ENCODE assay signal across 24 cellular contexts in genomic region chr4:19547463-19547862, GRCh38.
A peak's percentile ranks its signal among the peaks of the same experiment; 100 is the strongest.
DNase-seq lines count a peak whose midpoint lies in the region; ATAC-seq, FAIRE-seq and TF ChIP-seq lines count a peak whose summit lies in the region.
"Had no signal": no experiment of that assay in that cellular context is flagged by ENCODE, and none has a peak within 500 bp of the region (broad histone marks: within the 10 kb centered on the region; RNA-seq: fewer than 3 reads in every experiment).

No MANE protein-coding gene starts in this region.

- H2AFZ ChIP-seq in HepG2 (ENCODE audit: low read length) = no peak overlapping the region
- H2AFZ ChIP-seq in neuronal stem cell (ENCODE audit: low read length) = peak overlapping the region; percentile 71
- H2AFZ ChIP-seq: GM23248 had no signal

- H3K79me2 ChIP-seq in HepG2 (ENCODE audit: insufficient read depth, low read length) = no peaks in the 10 kb centered on the region

- POLR2A ChIA-PET in HepG2 (lab: Yijun Ruan, JAX) = no interaction called here

- ATAC-seq in HepG2 (no peak), right lobe of liver (no peak), GM18517 (IDR thresholded peaks at IDR 0.05; ENCODE audit: unreplicated experiment) (no peak), HG02884 (IDR thresholded peaks at IDR 0.05; ENCODE audit: unreplicated experiment) (no peak)
- ATAC-seq: A549 had no signal

- no TSS peak for BruUV-seq in HepG2 (replicated peaks; lab: Mats Ljungman, UMichigan)

- TF ChIP-seq CTCF in HepG2 (CRISPR knock-in tag; IDR thresholded peaks at IDR 0.05) (no peak), right lobe of liver (IDR thresholded peaks at IDR 0.05) (no peak), bronchial epithelial cell (IDR thresholded peaks at IDR 0.05; ENCODE audit: insufficient read depth, low read length, severe bottlenecking) (no peak)

- DNase-seq in HepG2 (ENCODE audit: low spot score) (no peak), right lobe of liver (no peak), bronchial epithelial cell (ENCODE audit: low read depth) (peak; percentile 57), neuronal stem cell (ENCODE audit: low spot score) (no peak), NCI-H2196 (lab: John Stamatoyannopoulos, UW; ENCODE audit: unreplicated experiment) (no peak)
- DNase-seq: 8988T; ACHN; C1 segment of cervical spinal cord; Calu3; CD4-positive, alpha-beta memory T cell; COR-L47; DMS53; DMS79 treated with DMSO at 0.1 percent for 48 hours; GM23248; H7; HCEC 1CT had no signal

- H3K4me3 ChIP-seq in HepG2 (replicated peaks in 1 of 3; ENCODE audit: insufficient read depth in 1 of 3, low read depth in 2 of 3, low read length in 3 of 3) (no peak overlapping the region), right lobe of liver (no peak overlapping the region), bronchial epithelial cell (ENCODE audit: low read depth, low read length) (no peak overlapping the region), esophagus (ENCODE audit: low read depth in 1 of 2, low read length in 2 of 2) (no peak overlapping the region), neuronal stem cell (ENCODE audit: low read length in 2 of 2) (no peak overlapping the region)
- H3K4me3 ChIP-seq: A549, GM23248 had no signal

- WGBS in HepG2 (ENCODE audit: low lambda C conversion rate) = 0% methylated on average over 2 of the region's 2 CpGs
- 39% methylated on average over 2 of the region's 2 CpGs for WGBS in right lobe of liver (ENCODE audit: insufficient coverage, low coverage, low lambda C conversion rate, missing lambda C conversion rate)
- WGBS in esophagus, 2 donors = 55 to 59% methylated on average over 2 of the region's 2 CpGs
- WGBS in neuronal stem cell (ENCODE audit: extremely low coverage in 2 of 2, insufficient read length in 2 of 2, insufficient replicate concordance in 1 of 2), 2 donors = no CpG with 5 or more reads among the region's 2 CpGs

- H3K4me1 ChIP-seq in HepG2 (ENCODE audit: insufficient read depth, low read length) = no peaks in the 10 kb centered on the region
- no peaks in the 10 kb centered on the region for H3K4me1 ChIP-seq in right lobe of liver
- H3K4me1 ChIP-seq in esophagus (ENCODE audit: control insufficient read depth in 2 of 2, insufficient read depth in 2 of 2, low read length in 1 of 2) = no peaks in the 10 kb centered on the region
- no peaks in the 10 kb centered on the region for H3K4me1 ChIP-seq in neuronal stem cell (ENCODE audit: control insufficient read depth in 2 of 2, insufficient read depth in 1 of 2, low read depth in 1 of 2, low read length in 2 of 2)
- H3K4me1 ChIP-seq: A549 had no signal

- H2BK15ac ChIP-seq in neuronal stem cell (ENCODE audit: low read length) = no peak overlapping the region

- TF ChIP-seq RAD21 in HepG2 (CRISPR knock-in tag; IDR thresholded peaks at IDR 0.05) = no peak

- H3K9ac ChIP-seq in HepG2 (ENCODE audit: insufficient read depth, low read depth, low read length) (no peak overlapping the region), neuronal stem cell (ENCODE audit: low read depth, low read length, poor library complexity) (no peak overlapping the region)
- H3K9ac ChIP-seq: GM23248 had no signal

- no peaks in the 10 kb centered on the region for H3K36me3 ChIP-seq in HepG2 (replicated peaks in 1 of 2; ENCODE audit: control insufficient read depth in 1 of 2, insufficient read depth in 2 of 2, low read length in 2 of 2)
- H3K36me3 ChIP-seq in right lobe of liver = no peaks in the 10 kb centered on the region
- no peaks in the 10 kb centered on the region for H3K36me3 ChIP-seq in bronchial epithelial cell (ENCODE audit: control insufficient read depth, insufficient read depth, low read length)
- H3K36me3 ChIP-seq in esophagus (ENCODE audit: control insufficient read depth in 2 of 2, insufficient read depth in 2 of 2, low read length in 1 of 2) = no peaks in the 10 kb centered on the region
- H3K36me3 ChIP-seq in neuronal stem cell (replicated peaks in 1 of 2; ENCODE audit: control insufficient read depth in 2 of 2, insufficient read depth in 2 of 2, low read length in 2 of 2) = no peaks in the 10 kb centered on the region

- H2BK12ac ChIP-seq in neuronal stem cell (ENCODE audit: low read length) = no peak overlapping the region

- H4K91ac ChIP-seq in neuronal stem cell (ENCODE audit: low read depth, low read length, poor library complexity) = no peak overlapping the region

- H3K4me2 ChIP-seq in HepG2 (ENCODE audit: low read depth, low read length) (no peak overlapping the region), neuronal stem cell (ENCODE audit: insufficient read depth, low read length, poor library complexity, severe bottlenecking) (no peak overlapping the region)
- H3K4me2 ChIP-seq: A549 had no signal

- H3K23ac ChIP-seq in neuronal stem cell (ENCODE audit: low read depth, low read length, poor library complexity) = no peak overlapping the region

- no peak overlapping the region for H3K27ac ChIP-seq in HepG2 (ENCODE audit: extremely low read length, insufficient read depth, low read length)
- H3K27ac ChIP-seq in right lobe of liver = no peak overlapping the region
- peak overlapping the region; percentile 52 to 64 for H3K27ac ChIP-seq in esophagus (ENCODE audit: low read depth in 2 of 2, low read length in 1 of 2)
- H3K27ac ChIP-seq in neuronal stem cell (replicated peaks; ENCODE audit: low read length) = no peak overlapping the region
- H3K27ac ChIP-seq: A549, GM23248 had no signal

- CTCF ChIA-PET in HepG2 (lab: Yijun Ruan, JAX; ENCODE audit: low intra/inter-chr PET ratio, low total read pairs) = no interaction called here

- TF ChIP-seq EP300 in HepG2 (IDR thresholded peaks at IDR 0.05; ENCODE audit: low read depth in 2 of 2, low read length in 2 of 2) = no peak
- no peak for TF ChIP-seq EP300 in HepG2 (CRISPR knock-in tag; IDR thresholded peaks at IDR 0.05; ENCODE audit: borderline replicate concordance)

- no peak overlapping the region for H3K4ac ChIP-seq in neuronal stem cell (ENCODE audit: low read length)

- no peak overlapping the region for H3K18ac ChIP-seq in neuronal stem cell (ENCODE audit: low read length)

- no peak for FAIRE-seq in HepG2 (lab: Jason Lieb, UNC)
- FAIRE-seq in bronchial epithelial cell (lab: Jason Lieb, UNC) = no peak
- FAIRE-seq: A549, G401.6, GM12892, GM19239, H1 had no signal

- no peak overlapping the region for H2AK5ac ChIP-seq in neuronal stem cell (ENCODE audit: low read depth, low read length)

- no peaks in the 10 kb centered on the region for H3K79me1 ChIP-seq in neuronal stem cell (ENCODE audit: low read depth, low read length)

- TF ChIP-seq POLR2A in HepG2 (IDR thresholded peaks at IDR 0.05; ENCODE audit: insufficient read depth in 1 of 2, low read depth in 2 of 2, low read length in 2 of 2) (no peak), right lobe of liver (IDR thresholded peaks at IDR 0.05) (no peak)

- H4K8ac ChIP-seq in neuronal stem cell (ENCODE audit: low read depth, low read length) = no peak overlapping the region

- no peak overlapping the region for H3K14ac ChIP-seq in neuronal stem cell (ENCODE audit: low read length)

- H4K20me1 ChIP-seq in HepG2 (ENCODE audit: insufficient read depth, low read length) = no peaks in the 10 kb centered on the region

- H3K9me3 ChIP-seq in HepG2 (ENCODE audit: low read length) = peaks cover 91% of the 10 kb centered on the region
- no peaks in the 10 kb centered on the region for H3K9me3 ChIP-seq in right lobe of liver
- H3K9me3 ChIP-seq in esophagus (ENCODE audit: control insufficient read depth in 2 of 2, insufficient read depth in 1 of 2, low read depth in 1 of 2, low read length in 1 of 2) = no peaks in the 10 kb centered on the region
- no peaks in the 10 kb centered on the region for H3K9me3 ChIP-seq in neuronal stem cell (replicated peaks in 1 of 2; ENCODE audit: control insufficient read depth in 2 of 2, insufficient read depth in 1 of 2, low read depth in 1 of 2, low read length in 2 of 2)
- H3K9me3 ChIP-seq: A549 had no signal

- intact Hi-C loops in HepG2 (cut with micrococcal nuclease; ENCODE audit: unreplicated experiment) (no loop called here), right lobe of liver (cut with DNase I) (no loop called here)

- in situ Hi-C loops in HepG2 (cut with HindIII; ENCODE audit: extremely low pct_ligation_motif_present, low pct_unique_long_range_greater_than_20kb) = no loop called here

- H2BK120ac ChIP-seq in neuronal stem cell (ENCODE audit: low read depth, low read length) = no peak overlapping the region

- H2BK5ac ChIP-seq in neuronal stem cell (ENCODE audit: low read length) = no peak overlapping the region

- H3K27me3 ChIP-seq in HepG2 (ENCODE audit: control insufficient read depth in 1 of 2, insufficient read depth in 2 of 2, low read length in 2 of 2) (no peaks in the 10 kb centered on the region), right lobe of liver (no peaks in the 10 kb centered on the region), bronchial epithelial cell (ENCODE audit: control insufficient read depth, insufficient read depth, low read length) (no peaks in the 10 kb centered on the region), esophagus (ENCODE audit: control insufficient read depth in 1 of 2, insufficient read depth in 2 of 2, low read length in 2 of 2) (no peaks in the 10 kb centered on the region), neuronal stem cell (ENCODE audit: control insufficient read depth in 3 of 3, insufficient read depth in 3 of 3, low read depth in 1 of 3, low read length in 3 of 3) (no peaks in the 10 kb centered on the region)

TF ChIP-seq in HepG2, 621 proteins besides CTCF, POLR2A, EP300 and RAD21:
- TF ChIP-seq ADNP (CRISPR knock-in tag; IDR thresholded peaks at IDR 0.05) = no peak
- TF ChIP-seq MAFK (conservative IDR thresholded peaks at IDR 0.05 in 1 of 2, IDR thresholded peaks at IDR 0.05 in 1 of 2; ENCODE audit: low read length in 2 of 2) = peak; percentile 9 to 22; a peak in 1 of 4 replicates
- TF ChIP-seq ZNF3 (CRISPR knock-in tag; IDR thresholded peaks at IDR 0.05) = no peak

Comparison
In these comparisons a context has a peak if more than half of its experiments do, and no peak if none do; other contexts are left out.
1. H3K27ac ChIP-seq: peak in esophagus (2 of 2); none in HepG2 (single experiment), right lobe of liver (0 of 3) and neuronal stem cell (single experiment).